Comparison of ENCODE assay signal across 22 cellular contexts in genomic region chr10:42177077-42177792, GRCh38.
DNase-seq lines count a peak whose midpoint lies in the region; ATAC-seq and TF ChIP-seq lines count a peak whose summit lies in the region.
"Had no signal": no experiment of that assay in that cellular context is flagged by ENCODE, and none has a peak within 500 bp of the region (broad histone marks: within the 10 kb centered on the region; RNA-seq: fewer than 3 reads in every experiment).

No MANE protein-coding gene starts in this region.

- peak overlapping the region; percentile 18 to 72 (median 46); a peak in 13 of 22 replicates for H3K4me2 ChIP-seq in BLaER1 treated with 17β-estradiol and CSF1 and Interleukin-3, amounts not matched to agents 10 nM and 100 nM
- H3K4me2 ChIP-seq in parathyroid adenoma (ENCODE audit: low read length), result no peak overlapping the region

- H4K20me1 ChIP-seq in BLaER1 treated with 17β-estradiol and CSF1 and Interleukin-3, amounts not matched to agents 10 nM and 100 nM, result peaks cover 0 to 3% (median 0%) of the 10 kb centered on the region in 11 experiments; a peak in 2 of 22 replicates

- no peak for TF ChIP-seq POLR2A in NB4 (IDR thresholded peaks at IDR 0.05; ENCODE audit: extremely low read depth, insufficient read length)

- no peaks in the 10 kb centered on the region for H3K36me3 Mint-ChIP-seq in activated CD4-positive, alpha-beta T cell treated with anti-CD3 and anti-CD28 coated beads, Interleukin-2, amount 10 ng/mL, durations not matched to agents 24 days and 14 days (ENCODE audit: low read depth)

- no peak overlapping the region for H3K27ac ChIP-seq in BLaER1 treated with 17β-estradiol and CSF1 and Interleukin-3, amounts not matched to agents 10 nM and 100 nM
- H3K27ac ChIP-seq in parathyroid adenoma, result no peak overlapping the region

- TF ChIP-seq CTCF in NB4 (IDR thresholded peaks at IDR 0.05; ENCODE audit: low read depth, low read length), result no peak
- no peak for TF ChIP-seq CTCF in parathyroid adenoma (IDR thresholded peaks at IDR 0.05)

- H3K9me3 Mint-ChIP-seq in activated CD4-positive, alpha-beta T cell treated with anti-CD3 and anti-CD28 coated beads, Interleukin-2, amount 10 ng/mL, durations not matched to agents 24 days and 14 days, result peaks cover 8% of the 10 kb centered on the region

- H3K4me1 Mint-ChIP-seq in activated CD4-positive, alpha-beta T cell treated with anti-CD3 and anti-CD28 coated beads, Interleukin-2, amount 10 ng/mL, durations not matched to agents 24 days and 14 days, result no peaks in the 10 kb centered on the region

- peak overlapping the region in 6 of 10 experiments; percentile 30 to 56 (median 44); a peak in 11 of 20 replicates for H3K4me3 ChIP-seq in BLaER1 treated with 17β-estradiol and CSF1 and Interleukin-3, amounts not matched to agents 10 nM and 100 nM
- H3K4me3 ChIP-seq in NB4 (ENCODE audit: low read depth, low read length) (no peak overlapping the region), parathyroid adenoma (ENCODE audit: low read depth, low read length) (peak overlapping the region; percentile 46)

- DNase-seq in activated CD4-positive, alpha-beta T cell treated with anti-CD3 and anti-CD28 coated beads, Interleukin-2, amount 10 ng/mL, durations not matched to agents 24 days and 14 days, result no peak
- no peak for DNase-seq in activated CD4-positive, alpha-beta T cell treated with anti-CD3 and anti-CD28 coated beads for 1 hour
- DNase-seq in NB4 (ENCODE audit: low read depth) (peak; percentile 0), NCI-H128 (lab: John Stamatoyannopoulos, UW; ENCODE audit: unreplicated experiment) (no peak), SIG-M5 treated with dmso at 0.1 percent for 504 hours (lab: John Stamatoyannopoulos, UW; ENCODE audit: unreplicated experiment) (no peak), left lobe of liver (ENCODE audit: low spot score) (no peak)
- DNase-seq: activated CD4-positive, CD25-positive, alpha-beta regulatory T cell treated with anti-CD3 and anti-CD28 coated beads, Interleukin-2, amount 50 U/mL, for 72 hours; activated CD8-positive, alpha-beta memory T cell treated with anti-CD3 and anti-CD28 coated beads, Interleukin-2, amount 50 U/mL, for 4 hours; activated naive CD4-positive, alpha-beta T cell; aorta; COR-L47; GOT3; Karpas-422; left colon; midbrain; NCI-H1105 treated with DMSO at 0.1 percent for 48 hours; NCI-H2171 treated with DMSO at 0.1 percent for 48 hours; NCI-H774; SHP77; substantia nigra had no signal

- no peak overlapping the region for H3K9ac ChIP-seq in BLaER1 treated with 17β-estradiol and CSF1 and Interleukin-3, amounts not matched to agents 10 nM and 100 nM
- H3K9ac ChIP-seq in parathyroid adenoma, result no peak overlapping the region

- H3K36me3 ChIP-seq in BLaER1 treated with 17β-estradiol and CSF1 and Interleukin-3, amounts not matched to agents 10 nM and 100 nM, result no peaks in the 10 kb centered on the region
- no peaks in the 10 kb centered on the region for H3K36me3 ChIP-seq in parathyroid adenoma (ENCODE audit: control insufficient read depth, insufficient read depth, low read length)

- H3K27me3 ChIP-seq in BLaER1 treated with 17β-estradiol and CSF1 and Interleukin-3, amounts not matched to agents 10 nM and 100 nM, result peaks cover 54 to 94% (median 80%) of the 10 kb centered on the region in 11 experiments
- no peaks in the 10 kb centered on the region for H3K27me3 ChIP-seq in parathyroid adenoma (ENCODE audit: control insufficient read depth, insufficient read depth, low read length)

- no peak for ATAC-seq in left lobe of liver
- ATAC-seq: left colon had no signal

- H3K9me3 ChIP-seq in BLaER1 treated with 17β-estradiol and CSF1 and Interleukin-3, amounts not matched to agents 10 nM and 100 nM (replicated peaks in 1 of 11), result peaks cover 0 to 3% (median 0%) of the 10 kb centered on the region in 11 experiments; a peak in 1 of 22 replicates
- H3K9me3 ChIP-seq in parathyroid adenoma (ENCODE audit: control insufficient read depth, low read length), result no peaks in the 10 kb centered on the region

- no peaks in the 10 kb centered on the region for H3K4me1 ChIP-seq in BLaER1 treated with 17β-estradiol and CSF1 and Interleukin-3, amounts not matched to agents 10 nM and 100 nM
- no peaks in the 10 kb centered on the region for H3K4me1 ChIP-seq in parathyroid adenoma

- H3K4me3 Mint-ChIP-seq in activated CD4-positive, alpha-beta T cell treated with anti-CD3 and anti-CD28 coated beads, Interleukin-2, amount 10 ng/mL, durations not matched to agents 24 days and 14 days, result no peak overlapping the region

- no peak overlapping the region for H2AFZ ChIP-seq in parathyroid adenoma

- peaks cover 37% of the 10 kb centered on the region for H3K27me3 Mint-ChIP-seq in activated CD4-positive, alpha-beta T cell treated with anti-CD3 and anti-CD28 coated beads, Interleukin-2, amount 10 ng/mL, durations not matched to agents 24 days and 14 days

- no peaks in the 10 kb centered on the region for H3K79me2 ChIP-seq in parathyroid adenoma

- H3K27ac Mint-ChIP-seq in activated CD4-positive, alpha-beta T cell treated with anti-CD3 and anti-CD28 coated beads, Interleukin-2, amount 10 ng/mL, durations not matched to agents 24 days and 14 days, result peak overlapping the region; percentile 67

- intact Hi-C loops in activated CD4-positive, alpha-beta T cell treated with anti-CD3 and anti-CD28 coated beads, Interleukin-2, amount 10 ng/mL, durations not matched to agents 24 days and 14 days (cut with micrococcal nuclease), result no loop called here
